In genomic region chr16:75648265-75649076, GRCh38 we compare ENCODE assay signal across 9 cellular contexts. TPM values are rescaled to one million over a fixed set of nuclear protein-coding genes. Genes with fewer than 3 reads are reported as not detected.
DNase-seq lines count a peak whose midpoint lies in the region; ATAC-seq and TF ChIP-seq lines count a peak whose summit lies in the region.
"Had no signal": no experiment of that assay in that cellular context is flagged by ENCODE, and none has a peak within 500 bp of the region (broad histone marks: within the 10 kb centered on the region; RNA-seq: fewer than 3 reads in every experiment).

No MANE protein-coding gene starts in this region.

- TF ChIP-seq POLR2A in lower leg skin (IDR thresholded peaks at IDR 0.05) = no peak

- H3K4me3 ChIP-seq in lower leg skin (ENCODE audit: low read depth, poor library complexity, severe bottlenecking) = peak overlapping the region; percentile 67

- no peak for TF ChIP-seq CTCF in lower leg skin (IDR thresholded peaks at IDR 0.05)

- intact Hi-C loops in lower leg skin (cut with DNase I; ENCODE audit: low total_unique reads) = loop anchor here (10.0 kb wide), 1 partner anchor 116 kb away; no protein-coding TSS in a partner anchor

- peak; percentile 88 for DNase-seq in Ammon's horn (ENCODE audit: low spot score)
- DNase-seq in NCI-H526 treated with DMSO at 0.1 percent for 48 hours (lab: John Stamatoyannopoulos, UW) = peak; percentile 55
- peak; percentile 86 to 88 for DNase-seq in activated CD4-positive, alpha-beta T cell treated with anti-CD3 and anti-CD28 coated beads, Interleukin-2, amount 50 U/mL, for 4 hours
- peak; percentile 34 to 78 for DNase-seq in dermis microvascular lymphatic vessel endothelial cell (ENCODE audit: low read depth in 2 of 2)
- DNase-seq in lower leg skin (ENCODE audit: low spot score in 2 of 2) = peak; percentile 85 to 98
- DNase-seq in stimulated activated CD4-positive, alpha-beta T cell treated with anti-CD3 and anti-CD28 coated beads, Interleukin-4, amount 100 ng/mL, for 4 hours = peak; percentile 80 to 84

- 0% methylated on average over 55 to 61 of the region's 62 CpGs for WGBS in lower leg skin, 2 donors

- ATAC-seq in GM19043 (IDR thresholded peaks at IDR 0.05; ENCODE audit: low read depth, unreplicated experiment) (peak; percentile 35), HG03342 (IDR thresholded peaks at IDR 0.05; ENCODE audit: unreplicated experiment) (peak; percentile 36)

RNA-seq across cellular contexts. Expression of gene TERF2IP, which starts 0.9 kb away (rescaled TPM):
- total RNA-seq in dermis microvascular lymphatic vessel endothelial cell (32.3 and 39.6 TPM in 2 replicates), lower leg skin (10 to 100 TPM; 72.6 to 97.2 (median 85.2) TPM)

RNA-seq across cellular contexts. Expression of gene KARS1, which starts 1.0 kb away (rescaled TPM):
- total RNA-seq in dermis microvascular lymphatic vessel endothelial cell = 131 and 144 TPM in 2 replicates
- total RNA-seq in lower leg skin = 100 to 1,000 TPM in 2 of 4 donors, 10 to 100 TPM in 2; 88.6 to 110 (median 100) TPM

RNA-seq across cellular contexts. Expression of gene ADAT1, which starts 25.4 kb away (rescaled TPM):
- 47.4 and 65.4 TPM in 2 replicates for total RNA-seq in dermis microvascular lymphatic vessel endothelial cell
- total RNA-seq in lower leg skin = 10 to 100 TPM; 36.5 to 48.9 (median 42.1) TPM

RNA-seq across cellular contexts. Expression of gene CPHXL2, which starts 28.3 kb away (rescaled TPM):
- total RNA-seq in dermis microvascular lymphatic vessel endothelial cell (not detected in 2 replicates), lower leg skin (not detected)
- total RNA-seq: T-helper 1 cell treated with Interleukin-12 subunit alpha and Interleukin-12 subunit beta and Interleukin-4 antibody, amounts not matched to agents 30 ng/mL and 1 ng/mL, for 36 hours had no signal

RNA-seq across cellular contexts. Expression of gene DUXB, which starts 52.8 kb away (rescaled TPM):
- total RNA-seq in dermis microvascular lymphatic vessel endothelial cell = not detected in 2 replicates
- not detected for total RNA-seq in lower leg skin
- total RNA-seq: T-helper 1 cell treated with Interleukin-12 subunit alpha and Interleukin-12 subunit beta and Interleukin-4 antibody, amounts not matched to agents 30 ng/mL and 1 ng/mL, for 36 hours had no signal

Comparison
In these comparisons a context has a peak if more than half of its experiments do, and no peak if none do; other contexts are left out.
1. Peak in every context shown above with its lines: DNase-seq, ATAC-seq and H3K4me3 ChIP-seq.